In the genomic region with DNA sequence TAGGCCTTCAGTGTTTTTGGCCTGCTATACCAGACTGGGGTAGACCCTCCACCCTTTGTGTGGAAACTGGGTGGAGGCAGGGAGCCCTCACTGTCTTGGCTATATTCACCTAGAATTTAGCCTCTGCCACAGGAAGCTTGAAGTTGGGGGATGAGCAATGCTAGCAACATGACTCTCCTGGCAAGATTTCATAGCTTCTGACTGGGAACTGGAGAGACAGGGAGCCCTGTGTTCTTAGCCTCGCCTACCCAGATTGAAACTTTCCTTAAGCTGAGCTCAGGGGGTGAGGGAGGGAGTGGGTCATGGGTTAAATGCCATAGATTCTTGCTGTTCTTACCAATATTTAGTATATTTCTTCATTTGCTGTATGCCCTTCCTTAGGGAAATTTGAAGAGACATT, we compare ENCODE assay signal across 26 cellular contexts. TPM values are rescaled to one million over a fixed set of nuclear protein-coding genes. Genes with fewer than 3 reads are reported as not detected.
DNase-seq lines count a peak whose midpoint lies in the region; ATAC-seq and TF ChIP-seq lines count a peak whose summit lies in the region.
"Had no signal": no experiment of that assay in that cellular context is flagged by ENCODE, and none has a peak within 500 bp of the region (broad histone marks: within the 10 kb centered on the region; RNA-seq: fewer than 3 reads in every experiment).

No MANE protein-coding gene starts in this region.

- no peak overlapping the region for H3K23ac ChIP-seq in IMR-90 (ENCODE audit: low read depth, low read length)

- no peaks in the 10 kb centered on the region for H3K4me1 ChIP-seq in IMR-90 (ENCODE audit: control insufficient read depth, insufficient read depth, low read length)
- H3K4me1 ChIP-seq: right lobe of liver, suprapubic skin had no signal

- no peaks in the 10 kb centered on the region for H3K9me3 ChIP-seq in IMR-90 (ENCODE audit: control insufficient read depth, insufficient read depth, low read length)
- H3K9me3 ChIP-seq: right lobe of liver had no signal

- TF ChIP-seq CTCF in IMR-90 (conservative IDR thresholded peaks at IDR 0.05; ENCODE audit: low read depth, low read length): no peak

- H3K4me2 ChIP-seq in IMR-90 (ENCODE audit: low read depth, low read length): no peak overlapping the region

- no peak overlapping the region for H3K9ac ChIP-seq in IMR-90 (ENCODE audit: low read depth, low read length)

- H2AFZ ChIP-seq in IMR-90 (replicated peaks; ENCODE audit: low read length, poor library complexity): no peak overlapping the region

- H4K8ac ChIP-seq in IMR-90 (ENCODE audit: low read depth in 2 of 2, low read length in 2 of 2): no peak overlapping the region

- no CpG with 5 or more reads among the region's 1 CpG for WGBS in IMR-90 (ENCODE audit: extremely low coverage in 2 of 2, insufficient read length in 1 of 2), 2 experiments

- no peak for TF ChIP-seq POLR2A in IMR-90 (IDR thresholded peaks at IDR 0.05; ENCODE audit: low read depth, low read length)

- intact Hi-C loops in IMR-90 (cut with micrococcal nuclease): no loop called here

- CTCF ChIA-PET in IMR-90 (lab: Yijun Ruan, JAX): no interaction called here

- no peak overlapping the region for H2BK15ac ChIP-seq in IMR-90 (ENCODE audit: low read depth, low read length)

- H3K27me3 ChIP-seq in IMR-90 (ENCODE audit: control insufficient read depth, insufficient read depth, low read length): no peaks in the 10 kb centered on the region
- H3K27me3 ChIP-seq: dorsolateral prefrontal cortex, right lobe of liver, suprapubic skin had no signal

- no peaks in the 10 kb centered on the region for H3K36me3 ChIP-seq in IMR-90 (ENCODE audit: control insufficient read depth, insufficient read depth, low read length)
- H3K36me3 ChIP-seq: right lobe of liver, suprapubic skin had no signal

- dilution Hi-C loops in IMR-90 (cut with HindIII; ENCODE audit: low sequenced_read_pairs, unreplicated experiment): no loop called here

- H2BK20ac ChIP-seq in IMR-90 (ENCODE audit: low read depth, low read length): no peak overlapping the region

- TF ChIP-seq RAD21 in IMR-90 (IDR thresholded peaks at IDR 0.05; ENCODE audit: low read length): no peak

- no TSS peak for BruUV-seq in IMR-90 (replicated peaks; lab: Mats Ljungman, UMichigan)

- H3K4me3 ChIP-seq in IMR-90 (ENCODE audit: insufficient read depth, low read depth, low read length): no peak overlapping the region
- H3K4me3 ChIP-seq: dorsolateral prefrontal cortex, lung, right lobe of liver, SK-N-MC, suprapubic skin had no signal

- H3K18ac ChIP-seq in IMR-90 (ENCODE audit: low read depth, low read length): no peak overlapping the region

- H4K5ac ChIP-seq in IMR-90 (ENCODE audit: low read depth, low read length): no peak overlapping the region

- in situ Hi-C loops in IMR-90 (cut with MboI; ENCODE audit: low sequenced_read_pairs): no loop called here

- H4K20me1 ChIP-seq in IMR-90 (ENCODE audit: insufficient read depth, low read length): no peaks in the 10 kb centered on the region

- H2AK5ac ChIP-seq in IMR-90 (ENCODE audit: low read depth, low read length): no peak overlapping the region

- H2BK120ac ChIP-seq in IMR-90 (ENCODE audit: low read depth, low read length): no peak overlapping the region

- no peaks in the 10 kb centered on the region for H3K9me1 ChIP-seq in IMR-90 (ENCODE audit: insufficient read depth, low read length)

- H3K27ac ChIP-seq in IMR-90 (ENCODE audit: insufficient read depth, low read length): no peak overlapping the region
- H3K27ac ChIP-seq: dorsolateral prefrontal cortex, right lobe of liver, SK-N-MC, suprapubic skin had no signal

- H3K79me1 ChIP-seq in IMR-90 (ENCODE audit: low read depth in 1 of 2, low read length in 2 of 2): no peaks in the 10 kb centered on the region

- no peak overlapping the region for H3K4ac ChIP-seq in IMR-90 (ENCODE audit: low read depth, low read length)

- no peak overlapping the region for H3K56ac ChIP-seq in IMR-90 (ENCODE audit: extremely low read depth, insufficient read depth, low read length)

- DNase-seq in IMR-90 (peak; percentile 31), astrocyte of the hippocampus (ENCODE audit: low read depth, low spot score) (peak; percentile 45), fibroblast of peridontal ligament (ENCODE audit: extremely low read depth) (peak; percentile 41), stromal cell of bone marrow (ENCODE audit: low read depth) (peak; percentile 43), middle frontal gyrus (ENCODE audit: extremely low spot score, low spot score) (no peak), iPS-NIHi11 (ENCODE audit: low spot score) (no peak)
- DNase-seq in activated CD8-positive, alpha-beta memory T cell treated with anti-CD3 and anti-CD28 coated beads, Interleukin-2, amount 50 U/mL, for 4 hours: no peak
- DNase-seq: activated CD4-positive, alpha-beta memory T cell treated with anti-CD3 and anti-CD28 coated beads, Interleukin-2, amount 10 ng/mL, durations not matched to agents 7 days and 5 days; aorta; CD4-positive, alpha-beta memory T cell; dorsolateral prefrontal cortex; GOT3; HFFc6; NCI-H1105; NCI-H1930; NCI-H345; NCI-H774; right lobe of liver; RPMI8226; stimulated activated CD4-positive, alpha-beta T cell treated with anti-CD3 and anti-CD28 coated beads, Interleukin-4, amount 100 ng/mL, for 4 hours; stimulated activated naive B cell treated with anti-CD40 and anti-IgM and Interleukin-4, amounts not matched to agents 10 μg/mL and 1 μg/mL and 100 μg/mL, for 72 hours; T-helper 17 cell had no signal

- H4K91ac ChIP-seq in IMR-90 (ENCODE audit: insufficient read depth, low read depth, low read length): no peak overlapping the region

- H2AK9ac ChIP-seq in IMR-90 (replicated peaks; ENCODE audit: low read depth, low read length, poor library complexity): no peak overlapping the region

- peak; percentile 54 for ATAC-seq in IMR-90 (ENCODE audit: low read depth)
- ATAC-seq: activated CD4-positive, CD25-positive, alpha-beta regulatory T cell treated with anti-CD3 and anti-CD28 coated beads, Interleukin-2, amount 50 U/mL, for 24 hours; right lobe of liver; stimulated activated naive B cell treated with anti-CD40 and anti-IgM and Interleukin-4, amounts not matched to agents 10 μg/mL and 1 μg/mL and 100 μg/mL, for 72 hours; T-helper 17 cell had no signal

- POLR2A ChIA-PET in IMR-90 (lab: Charles Lee; ENCODE audit: unreplicated experiment): no interaction called here

- H2BK5ac ChIP-seq in IMR-90 (ENCODE audit: low read depth, low read length, poor library complexity, severe bottlenecking): no peak overlapping the region

- no peak overlapping the region for H3K14ac ChIP-seq in IMR-90 (replicated peaks; ENCODE audit: low read depth, low read length)

TF ChIP-seq in IMR-90, 13 proteins besides CTCF, POLR2A, EP300 and RAD21:
- TF ChIP-seq RFX5 (IDR thresholded peaks at IDR 0.05; ENCODE audit: low read depth, low read length): no peak
- TF ChIP-seq CHD1 (IDR thresholded peaks at IDR 0.05; ENCODE audit: low read depth, low read length): no peak
- TF ChIP-seq NFE2L2 (IDR thresholded peaks at IDR 0.05; ENCODE audit: low read depth, low read length): no peak
- no peak for TF ChIP-seq FOS (IDR thresholded peaks at IDR 0.05; ENCODE audit: low read depth, low read length)
- no peak for TF ChIP-seq MXI1 (IDR thresholded peaks at IDR 0.05; ENCODE audit: borderline replicate concordance, low read depth, low read length)
- TF ChIP-seq SMC3 (IDR thresholded peaks at IDR 0.05; ENCODE audit: low read depth, low read length): no peak
- TF ChIP-seq RCOR1 (IDR thresholded peaks at IDR 0.05; ENCODE audit: insufficient replicate concordance, low read length): no peak
- TF ChIP-seq BHLHE40 (IDR thresholded peaks at IDR 0.05; ENCODE audit: low read depth, low read length): no peak
- TF ChIP-seq, protein P1, sequence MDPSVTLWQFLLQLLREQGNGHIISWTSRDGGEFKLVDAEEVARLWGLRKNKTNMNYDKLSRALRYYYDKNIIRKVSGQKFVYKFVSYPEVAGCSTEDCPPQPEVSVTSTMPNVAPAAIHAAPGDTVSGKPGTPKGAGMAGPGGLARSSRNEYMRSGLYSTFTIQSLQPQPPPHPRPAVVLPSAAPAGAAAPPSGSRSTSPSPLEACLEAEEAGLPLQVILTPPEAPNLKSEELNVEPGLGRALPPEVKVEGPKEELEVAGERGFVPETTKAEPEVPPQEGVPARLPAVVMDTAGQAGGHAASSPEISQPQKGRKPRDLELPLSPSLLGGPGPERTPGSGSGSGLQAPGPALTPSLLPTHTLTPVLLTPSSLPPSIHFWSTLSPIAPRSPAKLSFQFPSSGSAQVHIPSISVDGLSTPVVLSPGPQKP (IDR thresholded peaks at IDR 0.05; ENCODE audit: borderline replicate concordance, low read depth, low read length): no peak
- TF ChIP-seq MAZ (IDR thresholded peaks at IDR 0.05; ENCODE audit: borderline replicate concordance, low read depth, low read length): no peak
- TF ChIP-seq, protein P2, sequence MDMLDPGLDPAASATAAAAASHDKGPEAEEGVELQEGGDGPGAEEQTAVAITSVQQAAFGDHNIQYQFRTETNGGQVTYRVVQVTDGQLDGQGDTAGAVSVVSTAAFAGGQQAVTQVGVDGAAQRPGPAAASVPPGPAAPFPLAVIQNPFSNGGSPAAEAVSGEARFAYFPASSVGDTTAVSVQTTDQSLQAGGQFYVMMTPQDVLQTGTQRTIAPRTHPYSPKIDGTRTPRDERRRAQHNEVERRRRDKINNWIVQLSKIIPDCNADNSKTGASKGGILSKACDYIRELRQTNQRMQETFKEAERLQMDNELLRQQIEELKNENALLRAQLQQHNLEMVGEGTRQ (IDR thresholded peaks at IDR 0.05; ENCODE audit: low read depth, low read length): no peak
- TF ChIP-seq CEBPB (IDR thresholded peaks at IDR 0.05; ENCODE audit: low read depth, low read length): no peak
- TF ChIP-seq MAFK (IDR thresholded peaks at IDR 0.05; ENCODE audit: low read depth, low read length): no peak

RNA-seq across cellular contexts. Expression of a gene that starts 46.8 kb away (rescaled TPM):
- total RNA-seq in IMR-90 (2012; rRNA removed): 101 and 131 TPM in 2 replicates
- polyA plus RNA-seq in IMR-90 (2012; rRNA removed): 113 and 236 TPM in 2 replicates
- polyA plus RNA-seq in IMR-90 (2012; cell fraction: cytosol; rRNA removed): 27.5 and 118 TPM in 2 replicates
- polyA plus RNA-seq in IMR-90 (2012; cell fraction: nucleus; rRNA removed; ENCODE audit: low replicate concordance): 15.9 and 60.5 TPM in 2 replicates

Comparison
In these comparisons a context has a peak if more than half of its experiments do, and no peak if none do; other contexts are left out.
1. DNase-seq: peak in IMR-90 (single experiment), astrocyte of the hippocampus (single experiment), fibroblast of peridontal ligament (single experiment) and stromal cell of bone marrow (single experiment); none in activated CD8-positive, alpha-beta memory T cell treated with anti-CD3 and anti-CD28 coated beads, Interleukin-2, amount 50 U/mL, for 4 hours (single experiment), middle frontal gyrus (single experiment) and iPS-NIHi11 (single experiment).